12 cellular contexts compared by ENCODE assay signal in the genomic region with DNA sequence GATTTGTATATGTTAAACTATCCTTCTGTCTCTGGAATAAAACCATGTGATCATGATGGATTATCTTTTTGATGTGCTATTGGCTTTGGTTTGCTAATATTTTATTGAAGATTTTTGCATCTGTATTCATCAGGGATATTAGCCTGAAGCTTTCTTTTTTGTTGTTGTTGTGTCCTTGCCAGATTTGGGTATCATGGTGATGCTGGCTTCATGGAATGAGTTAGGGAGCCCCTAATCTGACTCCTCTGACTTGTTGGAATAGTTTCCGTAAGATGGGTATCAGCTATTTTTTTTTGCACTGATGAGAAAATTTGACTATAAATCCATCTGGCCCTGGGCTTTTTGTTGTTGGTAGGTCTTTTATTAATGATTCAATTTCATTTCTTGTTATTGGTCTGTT. TPM values are rescaled to one million over a fixed set of nuclear protein-coding genes. Genes with fewer than 3 reads are reported as not detected.
DNase-seq lines count a peak whose midpoint lies in the region; ATAC-seq and TF ChIP-seq lines count a peak whose summit lies in the region.
"Had no signal": no experiment of that assay in that cellular context is flagged by ENCODE, and none has a peak within 500 bp of the region (broad histone marks: within the 10 kb centered on the region; RNA-seq: fewer than 3 reads in every experiment).

No MANE protein-coding gene starts in this region.

- H3K9me3 ChIP-seq in lower lobe of right lung (no peaks in the 10 kb centered on the region), transverse colon (peaks cover 0 to 5% of the 10 kb centered on the region in 2 donors), left ventricle myocardium inferior (replicated peaks) (peaks cover 17% of the 10 kb centered on the region)

- no peak overlapping the region for H3K4me3 Mint-ChIP-seq in T-helper 1 cell treated with Interleukin-12 subunit alpha and Interleukin-12 subunit beta and Interleukin-4 antibody, amounts not matched to agents 30 μg/mL and 1 μg/mL, for 36 hours
- H3K4me3 Mint-ChIP-seq in activated CD8-positive, alpha-beta T cell treated with anti-CD3 and anti-CD28 coated beads, Interleukin-2, amount 10 ng/mL, durations not matched to agents 7 days and 5 days, result no peak overlapping the region

- H3K27me3 ChIP-seq in lower lobe of right lung (ENCODE audit: low read depth), result no peaks in the 10 kb centered on the region
- no peaks in the 10 kb centered on the region for H3K27me3 ChIP-seq in transverse colon
- H3K27me3 ChIP-seq in left ventricle myocardium inferior (ENCODE audit: low read depth), result no peaks in the 10 kb centered on the region
- H3K27me3 ChIP-seq: right atrium auricular region had no signal

- H3K4me1 Mint-ChIP-seq in T-helper 1 cell treated with Interleukin-12 subunit alpha and Interleukin-12 subunit beta and Interleukin-4 antibody, amounts not matched to agents 30 μg/mL and 1 μg/mL, for 36 hours (ENCODE audit: low read depth), result peaks cover 49% of the 10 kb centered on the region
- H3K4me1 Mint-ChIP-seq in activated CD8-positive, alpha-beta T cell treated with anti-CD3 and anti-CD28 coated beads, Interleukin-2, amount 10 ng/mL, durations not matched to agents 7 days and 5 days (ENCODE audit: low read depth), result peaks cover 69% of the 10 kb centered on the region

- in situ Hi-C loops in transverse colon (cut with MboI; ENCODE audit: low pct_ligation_motif_present in 1 of 4, low pct_unique_long_range_greater_than_20kb in 1 of 4, low sequenced_read_pairs in 3 of 4), result no loop called here

- ATAC-seq in activated CD8-positive, alpha-beta T cell treated with anti-CD3 and anti-CD28 coated beads, Interleukin-2, amount 10 ng/mL, durations not matched to agents 7 days and 5 days, result no peak
- no peak for ATAC-seq in lower lobe of right lung
- ATAC-seq in GM21390 (IDR thresholded peaks at IDR 0.05; ENCODE audit: unreplicated experiment), result no peak

- 95% methylated on average over 1 of the region's 1 CpG; no CpG with 5 or more reads in 1 of the 2 donors for WGBS in transverse colon (ENCODE audit: low coverage in 1 of 2), 2 donors

- no peak for DNase-seq in T-helper 1 cell
- no peak for DNase-seq in activated CD8-positive, alpha-beta T cell treated with anti-CD3 and anti-CD28 coated beads, Interleukin-2, amount 10 ng/mL, durations not matched to agents 7 days and 5 days
- DNase-seq in lower lobe of right lung, result no peak
- no peak for DNase-seq in transverse colon
- no peak for DNase-seq in left ventricle myocardium inferior
- DNase-seq in erythroblast (lab: John Stamatoyannopoulos, UW), result no peak
- DNase-seq: 8988T, DMS 273 treated with DMSO at 0.1 percent for 48 hours had no signal

- no peak for TF ChIP-seq POLR2A in transverse colon (IDR thresholded peaks at IDR 0.05)
- no peak for TF ChIP-seq POLR2A in erythroblast (IDR thresholded peaks at IDR 0.05; ENCODE audit: low read length)

- H3K4me1 ChIP-seq in lower lobe of right lung (peaks cover 28% of the 10 kb centered on the region), transverse colon (peaks cover 4 to 21% (median 10%) of the 10 kb centered on the region in 4 donors), left ventricle myocardium inferior (peaks cover 24% of the 10 kb centered on the region)

- H3K36me3 ChIP-seq in lower lobe of right lung (peaks cover 15% of the 10 kb centered on the region), transverse colon (peaks cover 0 to 25% (median 0%) of the 10 kb centered on the region in 4 donors), left ventricle myocardium inferior (peaks cover 55% of the 10 kb centered on the region)

- peaks cover 34% of the 10 kb centered on the region for H3K9me3 Mint-ChIP-seq in T-helper 1 cell treated with Interleukin-12 subunit alpha and Interleukin-12 subunit beta and Interleukin-4 antibody, amounts not matched to agents 30 μg/mL and 1 μg/mL, for 36 hours
- peaks cover 39% of the 10 kb centered on the region for H3K9me3 Mint-ChIP-seq in activated CD8-positive, alpha-beta T cell treated with anti-CD3 and anti-CD28 coated beads, Interleukin-2, amount 10 ng/mL, durations not matched to agents 7 days and 5 days (ENCODE audit: insufficient read depth)

- POLR2A ChIA-PET in activated CD8-positive, alpha-beta T cell treated with anti-CD3 and anti-CD28 coated beads, Interleukin-2, amount 10 ng/mL, durations not matched to agents 7 days and 5 days (lab: Charles Lee), result no interaction called here

- CTCF ChIA-PET in activated CD8-positive, alpha-beta T cell treated with anti-CD3 and anti-CD28 coated beads, Interleukin-2, amount 10 ng/mL, durations not matched to agents 7 days and 5 days (lab: Charles Lee), result interaction anchor here (0.7 to 2.2 kb wide), 4 partner anchors 17 to 68 kb away, joined by 3 to 9 read pairs (median 8); a partner anchor contains a TSS

- H3K27ac Mint-ChIP-seq in T-helper 1 cell treated with Interleukin-12 subunit alpha and Interleukin-12 subunit beta and Interleukin-4 antibody, amounts not matched to agents 30 μg/mL and 1 μg/mL, for 36 hours, result peak overlapping the region; percentile 38
- peak overlapping the region; percentile 94 for H3K27ac Mint-ChIP-seq in activated CD8-positive, alpha-beta T cell treated with anti-CD3 and anti-CD28 coated beads, Interleukin-2, amount 10 ng/mL, durations not matched to agents 7 days and 5 days
- H3K27ac Mint-ChIP-seq: activated naive CD4-positive, alpha-beta T cell treated with anti-CD3 and anti-CD28 coated beads, Interleukin-2, amount 50 U/mL, for 72 hours had no signal

- peaks cover 29% of the 10 kb centered on the region for H3K36me3 Mint-ChIP-seq in T-helper 1 cell treated with Interleukin-12 subunit alpha and Interleukin-12 subunit beta and Interleukin-4 antibody, amounts not matched to agents 30 μg/mL and 1 μg/mL, for 36 hours (ENCODE audit: low read depth)
- peaks cover 70% of the 10 kb centered on the region for H3K36me3 Mint-ChIP-seq in activated CD8-positive, alpha-beta T cell treated with anti-CD3 and anti-CD28 coated beads, Interleukin-2, amount 10 ng/mL, durations not matched to agents 7 days and 5 days (ENCODE audit: low read depth)

- H3K4me3 ChIP-seq in lower lobe of right lung, result no peak overlapping the region
- no peak overlapping the region for H3K4me3 ChIP-seq in transverse colon
- H3K4me3 ChIP-seq in left ventricle myocardium inferior, result no peak overlapping the region
- H3K4me3 ChIP-seq: right atrium auricular region had no signal

- no peaks in the 10 kb centered on the region for H3K27me3 Mint-ChIP-seq in T-helper 1 cell treated with Interleukin-12 subunit alpha and Interleukin-12 subunit beta and Interleukin-4 antibody, amounts not matched to agents 30 μg/mL and 1 μg/mL, for 36 hours (ENCODE audit: low read depth)
- no peaks in the 10 kb centered on the region for H3K27me3 Mint-ChIP-seq in activated CD8-positive, alpha-beta T cell treated with anti-CD3 and anti-CD28 coated beads, Interleukin-2, amount 10 ng/mL, durations not matched to agents 7 days and 5 days (ENCODE audit: low read depth)

- TF ChIP-seq CTCF in lower lobe of right lung (IDR thresholded peaks at IDR 0.05) (no peak), transverse colon (IDR thresholded peaks at IDR 0.05) (no peak), left ventricle myocardium inferior (IDR thresholded peaks at IDR 0.05; ENCODE audit: borderline replicate concordance) (no peak)

- intact Hi-C loops in lower lobe of right lung (cut with DNase I), result no loop called here
- intact Hi-C loops in transverse colon (cut with DNase I; ENCODE audit: low total_unique reads), result no loop called here
- intact Hi-C loops in left ventricle myocardium inferior (cut with micrococcal nuclease), result no loop called here

- TF ChIP-seq EP300 in transverse colon (IDR thresholded peaks at IDR 0.05; ENCODE audit: low read depth), result no peak

- H3K27ac ChIP-seq in lower lobe of right lung, result peak overlapping the region; percentile 38
- H3K27ac ChIP-seq in transverse colon, result peak overlapping the region in 3 of 4 donors; percentile 37 to 57 (median 49)
- no peak overlapping the region for H3K27ac ChIP-seq in left ventricle myocardium inferior (replicated peaks)

RNA-seq across cellular contexts. Expression of a gene that starts 45.7 kb away (rescaled TPM):
- total RNA-seq in activated CD8-positive, alpha-beta T cell treated with anti-CD3 and anti-CD28 coated beads, Interleukin-2, amount 10 ng/mL, durations not matched to agents 7 days and 5 days, result 10 to 100 TPM; 10.1 to 11.7 TPM
- total RNA-seq in lower lobe of right lung, result 25.2 TPM
- 10 to 100 TPM in 1 of 4 donors, 1 to 10 TPM in 3; 3.8 to 14.1 (median 7.7) TPM for total RNA-seq in transverse colon
- 10.3 TPM for total RNA-seq in left ventricle myocardium inferior
